Comparison of ENCODE assay signal across 14 cellular contexts in genomic region chr6:73606428-73606827, GRCh38.
"Had no signal": no experiment of that assay in that cellular context is flagged by ENCODE, and none has a peak within 500 bp of the region (broad histone marks: within the 10 kb centered on the region; RNA-seq: fewer than 3 reads in every experiment).

No MANE protein-coding gene starts in this region.

- DNase-seq: activated CD4-positive, alpha-beta T cell treated with anti-CD3 and anti-CD28 coated beads, Interleukin-2, amount 50 U/mL, for 4 hours; activated effector memory CD4-positive, alpha-beta T cell treated with anti-CD3 and anti-CD28 coated beads, Interleukin-2, amount 50 U/mL, for 16 hours; activated T-cell treated with anti-CD3 and anti-CD28 coated beads, Interleukin-2, amount 50 U/mL, for 24 hours; anterior cingulate cortex; esophagus squamous epithelium; kidney; left ventricle myocardium superior; mesendoderm; nephron progenitor cell; psoas muscle; stimulated activated CD4-positive, alpha-beta T cell treated with anti-CD3 and anti-CD28 coated beads, Interleukin-2, amount 100 ng/mL, for 48 hours; stimulated activated naive CD8-positive, alpha-beta T cell treated with anti-CD3 and anti-CD28 coated beads, Interleukin-15, Interleukin-2, amounts not matched to agents 100 U/mL and 50 U/mL, for 24 hours had no signal

- H3K27me3 ChIP-seq: esophagus squamous epithelium had no signal

- H3K27ac ChIP-seq: esophagus squamous epithelium, psoas muscle had no signal

- H3K9me3 Mint-ChIP-seq: activated T-cell treated with anti-CD3 and anti-CD28 coated beads, Interleukin-2, amount 50 U/mL, for 24 hours had no signal

- H3K4me3 ChIP-seq: esophagus squamous epithelium, psoas muscle had no signal

- H3K27me3 Mint-ChIP-seq: activated naive CD8-positive, alpha-beta T cell; activated T-cell treated with anti-CD3 and anti-CD28 coated beads, Interleukin-2, amount 50 U/mL, for 24 hours had no signal

- FAIRE-seq: kidney had no signal

- ATAC-seq: activated CD4-positive, CD25-positive, alpha-beta regulatory T cell treated with anti-CD3 and anti-CD28 coated beads, Interleukin-2, amount 50 U/mL, for 24 hours; left ventricle myocardium superior; psoas muscle; stimulated activated naive CD8-positive, alpha-beta T cell treated with anti-CD3 and anti-CD28 coated beads, Interleukin-15, Interleukin-2, amounts not matched to agents 100 U/mL and 50 U/mL, for 24 hours had no signal

- H3K27ac Mint-ChIP-seq: activated naive CD8-positive, alpha-beta T cell; activated T-cell treated with anti-CD3 and anti-CD28 coated beads, Interleukin-2, amount 50 U/mL, for 24 hours; nephron progenitor cell had no signal

- H3K4me3 Mint-ChIP-seq: activated naive CD8-positive, alpha-beta T cell; activated T-cell treated with anti-CD3 and anti-CD28 coated beads, Interleukin-2, amount 50 U/mL, for 24 hours; nephron progenitor cell had no signal

- H3K9me3 ChIP-seq: esophagus squamous epithelium, psoas muscle had no signal
